Comparison of ENCODE assay signal across 13 cellular contexts in the genomic region with DNA sequence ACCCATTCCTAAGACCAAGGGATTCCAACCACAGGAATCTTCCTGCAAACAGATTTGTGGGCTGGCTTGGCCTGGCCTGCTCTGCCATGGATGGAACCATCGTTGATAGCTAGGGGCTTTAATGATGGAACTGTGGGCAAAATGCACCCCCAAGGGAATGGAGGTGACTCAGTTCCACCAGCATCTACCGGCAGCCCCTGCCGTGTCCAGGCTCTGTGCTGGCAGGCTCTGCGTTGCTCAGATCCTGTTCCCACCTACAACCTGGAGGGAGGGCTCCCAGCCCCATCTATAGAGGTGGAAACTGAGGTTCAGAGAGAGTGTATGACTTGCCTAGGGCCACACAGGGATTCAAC.
DNase-seq lines count a peak whose midpoint lies in the region; ATAC-seq, FAIRE-seq and TF ChIP-seq lines count a peak whose summit lies in the region.
"Had no signal": no experiment of that assay in that cellular context is flagged by ENCODE, and none has a peak within 500 bp of the region (broad histone marks: within the 10 kb centered on the region; RNA-seq: fewer than 3 reads in every experiment).

No MANE protein-coding gene starts in this region.

- H3K4me1 ChIP-seq in HUES64 (ENCODE audit: insufficient read depth, low read length) (peaks cover 7% of the 10 kb centered on the region; the same call in 1 of the 2 replicates), keratinocyte (ENCODE audit: control insufficient read depth, extremely low read depth, insufficient read depth, low read length) (peaks cover 35% of the 10 kb centered on the region)
- H3K4me1 ChIP-seq: SJCRH30 had no signal

- peak; percentile 78 for FAIRE-seq in keratinocyte (lab: Jason Lieb, UNC)

- peaks cover 3% of the 10 kb centered on the region; the same call in 1 of the 2 replicates for H3K27me3 ChIP-seq in HUES64 (ENCODE audit: insufficient read depth, low read length)
- no peaks in the 10 kb centered on the region for H3K27me3 ChIP-seq in keratinocyte (ENCODE audit: control insufficient read depth, extremely low read depth, insufficient read depth, low read length)
- H3K27me3 ChIP-seq: MG63, SJCRH30 had no signal

- intact Hi-C loops in cardiac septum (cut with DNase I) = loop anchor here (1.0 to 5.0 kb wide), 2 partner anchors 152 to 556 kb away; no protein-coding TSS in a partner anchor

- dilution Hi-C loops in keratinocyte (cut with MboI; ENCODE audit: extremely low pct_ligation_motif_present, low sequenced_read_pairs) = loop anchor here (10.0 kb wide), 1 partner anchor 134 kb away; no protein-coding TSS in a partner anchor

- no peaks in the 10 kb centered on the region for H3K36me3 ChIP-seq in HUES64 (ENCODE audit: insufficient read depth, low read length)
- H3K36me3 ChIP-seq in keratinocyte (ENCODE audit: control insufficient read depth in 2 of 2, extremely low read depth in 1 of 2, insufficient read depth in 2 of 2, low read length in 2 of 2) = no peaks in the 10 kb centered on the region
- H3K36me3 ChIP-seq: BLaER1 treated with 17β-estradiol and CSF1 and Interleukin-3, amounts not matched to agents 10 nM and 100 nM; MG63; SJCRH30 had no signal

- H2AFZ ChIP-seq in keratinocyte (ENCODE audit: control insufficient read depth, low read length) = peak overlapping the region; percentile 87

- TF ChIP-seq CTCF in astrocyte of the cerebellum (IDR thresholded peaks at IDR 0.05; ENCODE audit: low read depth, low read length, missing control alignments) (no peak), keratinocyte (optimal IDR thresholded peaks at IDR 0.05 in 1 of 3, IDR thresholded peaks at IDR 0.05 in 1 of 3, conservative IDR thresholded peaks at IDR 0.05 in 1 of 3; ENCODE audit: extremely low read depth in 1 of 3, insufficient read depth in 2 of 3, low read length in 3 of 3) (no peak)

- peak overlapping the region; percentile 83; the same call in 1 of the 2 replicates for H3K9ac ChIP-seq in HUES64 (ENCODE audit: low read depth, low read length)
- H3K9ac ChIP-seq in keratinocyte (ENCODE audit: control insufficient read depth, extremely low read depth, insufficient read depth, low read length) = peak overlapping the region; percentile 65

- ATAC-seq in HG02642 (IDR thresholded peaks at IDR 0.05; ENCODE audit: poor library complexity, unreplicated experiment) (no peak), GM21723 (IDR thresholded peaks at IDR 0.05; ENCODE audit: unreplicated experiment) (no peak)

- no peaks in the 10 kb centered on the region for H4K20me1 ChIP-seq in keratinocyte (ENCODE audit: control insufficient read depth, extremely low read depth, insufficient read depth, low read length)

- WGBS in HUES64 = 39% methylated on average over 4 of the region's 4 CpGs

- DNase-seq in astrocyte of the cerebellum (ENCODE audit: low read depth) (peak; percentile 31), keratinocyte (ENCODE audit: low read depth, low spot score) (peak; percentile 69), cardiac septum (ENCODE audit: low spot score) (no peak), ACHN (no peak)
- DNase-seq: NCI-H1105, NCI-H187 treated with DMSO at 0.1 percent for 48 hours had no signal

- H3K27ac ChIP-seq in HUES64 (ENCODE audit: low read depth, low read length) (no peak overlapping the region), keratinocyte (ENCODE audit: control insufficient read depth, insufficient read depth, low read length) (peak overlapping the region; percentile 55)
- H3K27ac ChIP-seq: HL-60, SJCRH30 had no signal

- H3K4me3 ChIP-seq in HUES64 (ENCODE audit: low read length) (no peak overlapping the region), astrocyte of the cerebellum (ENCODE audit: low read depth, low read length) (no peak overlapping the region), keratinocyte (ENCODE audit: control insufficient read depth in 2 of 3, extremely low read depth in 1 of 3, insufficient read depth in 2 of 3, low read depth in 1 of 3, low read length in 3 of 3) (peak overlapping the region in 2 of 3 experiments; percentile 16 to 45)
- H3K4me3 ChIP-seq: MG63, SJCRH30 had no signal

- in situ Hi-C loops in astrocyte of the cerebellum (cut with HindIII; ENCODE audit: low sequenced_read_pairs) = no loop called here
- in situ Hi-C loops in ACHN (cut with HindIII; ENCODE audit: low pct_ligation_motif_present, low pct_unique_long_range_greater_than_20kb, low sequenced_read_pairs) = no loop called here

- H3K9me1 ChIP-seq in keratinocyte (ENCODE audit: control insufficient read depth, extremely low read depth, insufficient read depth, low read length) = no peaks in the 10 kb centered on the region

- H3K79me2 ChIP-seq in keratinocyte (ENCODE audit: control insufficient read depth, insufficient read depth, low read length) = no peaks in the 10 kb centered on the region

- H3K9me3 ChIP-seq in HUES64 (ENCODE audit: insufficient read depth, low read depth, low read length) = no peaks in the 10 kb centered on the region
- H3K9me3 ChIP-seq in keratinocyte (ENCODE audit: control insufficient read depth, low read depth, low read length) = no peaks in the 10 kb centered on the region
- H3K9me3 ChIP-seq: BLaER1 treated with 17β-estradiol and CSF1 and Interleukin-3, amounts not matched to agents 10 nM and 100 nM; MG63; SJCRH30 had no signal

- H3K4me2 ChIP-seq in keratinocyte (ENCODE audit: control insufficient read depth, extremely low read depth, insufficient read depth, low read depth, low read length) = peak overlapping the region; percentile 82

Comparison
In these comparisons a context has a peak if more than half of its experiments do, and no peak if none do; other contexts are left out.
1. H3K4me3 ChIP-seq: peak in keratinocyte (2 of 3); none in HUES64 (single experiment) and astrocyte of the cerebellum (single experiment).
2. DNase-seq: peak in astrocyte of the cerebellum (single experiment) and keratinocyte (single experiment); none in cardiac septum (single experiment) and ACHN (single experiment).